Comparison of ENCODE assay signal across 22 cellular contexts in the genomic region with DNA sequence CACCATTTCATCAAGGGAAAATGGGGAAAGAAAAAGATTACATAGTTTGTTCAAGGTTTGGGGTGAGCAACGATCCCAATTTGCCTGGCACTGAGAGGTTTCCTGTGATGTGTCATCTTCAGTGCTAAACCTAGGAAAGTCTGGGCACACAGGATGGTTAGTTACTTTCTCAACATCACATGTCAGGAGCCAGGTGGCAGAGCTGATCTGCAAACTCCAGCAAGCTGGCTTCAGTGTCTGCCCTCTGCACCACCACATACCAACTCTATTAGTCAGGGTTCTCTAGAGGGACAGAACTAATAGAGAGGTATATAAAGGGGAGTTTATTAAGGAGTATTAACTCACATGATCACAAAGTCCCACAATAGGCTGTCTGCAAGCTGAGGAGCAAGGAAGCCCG. TPM values are rescaled to one million over a fixed set of nuclear protein-coding genes. Genes with fewer than 3 reads are reported as not detected.
DNase-seq lines count a peak whose midpoint lies in the region; ATAC-seq and FAIRE-seq lines count a peak whose summit lies in the region.
"Had no signal": no experiment of that assay in that cellular context is flagged by ENCODE, and none has a peak within 500 bp of the region (broad histone marks: within the 10 kb centered on the region; RNA-seq: fewer than 3 reads in every experiment).

No MANE protein-coding gene starts in this region.

- H4K20me1 ChIP-seq in GM23248 (ENCODE audit: insufficient read depth), result no peaks in the 10 kb centered on the region
- H4K20me1 ChIP-seq: BLaER1 had no signal

- H3K27me3 ChIP-seq in GM23248 (replicated peaks; ENCODE audit: insufficient read depth) (no peaks in the 10 kb centered on the region), trophoblast cell (ENCODE audit: insufficient read depth, low read length) (no peaks in the 10 kb centered on the region), aorta (ENCODE audit: control insufficient read depth in 1 of 2, insufficient read depth in 2 of 2, low read length in 1 of 2) (no peaks in the 10 kb centered on the region)
- H3K27me3 ChIP-seq: BLaER1, ovary, Peyer's patch, uterus had no signal

- peak; percentile 65 for DNase-seq in GM23248
- DNase-seq in RCC 7860 (ENCODE audit: low spot score), result peak; percentile 90
- peak; percentile 8 for DNase-seq in epithelial cell of prostate (ENCODE audit: low read depth, low spot score)
- peak; percentile 28 to 55 for DNase-seq in trophoblast cell
- no peak for DNase-seq in activated naive CD4-positive, alpha-beta T cell treated with anti-CD3 and anti-CD28 coated beads, Interleukin-2, amount 50 U/mL, for 72 hours (ENCODE audit: low spot score in 2 of 2)
- no peak for DNase-seq in hippocampal formation (lab: John Stamatoyannopoulos, UW)
- no peak for DNase-seq in NK-92 (lab: John Stamatoyannopoulos, UW; ENCODE audit: unreplicated experiment)
- no peak for DNase-seq in aorta
- DNase-seq: activated CD4-positive, CD25-positive, alpha-beta regulatory T cell; activated gamma-delta T cell; effector memory CD4-positive, alpha-beta T cell; left colon; mucosa of descending colon; NCI-H187 treated with DMSO at 0.1 percent for 48 hours; NCI-H526; ovary; Peyer's patch; spleen; stimulated activated naive CD8-positive, alpha-beta T cell treated with anti-CD3 and anti-CD28 coated beads, Interleukin-15, amount 100 ng/mL, for 72 hours; uterus had no signal

- H3K79me2 ChIP-seq in GM23248 (ENCODE audit: insufficient read depth) (peaks cover 100% of the 10 kb centered on the region), trophoblast cell (ENCODE audit: control insufficient read depth, insufficient read depth, low read length, poor library complexity) (no peaks in the 10 kb centered on the region)

- H3K4me3 ChIP-seq in GM23248, result no peak overlapping the region
- no peak overlapping the region for H3K4me3 ChIP-seq in trophoblast cell (ENCODE audit: low read depth, low read length)
- no peak overlapping the region for H3K4me3 ChIP-seq in aorta (ENCODE audit: low read length in 2 of 2)
- H3K4me3 ChIP-seq: BLaER1, mucosa of descending colon, ovary, Peyer's patch, spleen, uterus had no signal

- H2AFZ ChIP-seq in GM23248 (no peak overlapping the region), trophoblast cell (ENCODE audit: insufficient read depth, low read length, poor library complexity) (no peak overlapping the region)

- H3K36me3 ChIP-seq in GM23248 (ENCODE audit: low read depth), result peaks cover 7% of the 10 kb centered on the region
- H3K36me3 ChIP-seq in trophoblast cell (ENCODE audit: control insufficient read depth in 1 of 2, insufficient read depth in 2 of 2, low read length in 2 of 2), result no peaks in the 10 kb centered on the region
- H3K36me3 ChIP-seq in aorta (ENCODE audit: control insufficient read depth in 1 of 2, insufficient read depth in 2 of 2, low read length in 1 of 2), result no peaks in the 10 kb centered on the region
- H3K36me3 ChIP-seq: BLaER1, ovary, Peyer's patch, spleen, uterus had no signal

- H3K9ac ChIP-seq in GM23248 (no peak overlapping the region), trophoblast cell (ENCODE audit: low read length) (no peak overlapping the region)
- H3K9ac ChIP-seq: BLaER1 had no signal

- H3K27ac Mint-ChIP-seq in activated naive CD4-positive, alpha-beta T cell treated with anti-CD3 and anti-CD28 coated beads, Interleukin-2, amount 50 U/mL, for 72 hours, result no peak overlapping the region
- H3K27ac Mint-ChIP-seq: brain; stimulated activated naive CD8-positive, alpha-beta T cell treated with anti-CD3 and anti-CD28 coated beads, Interleukin-15, amount 100 ng/mL, for 72 hours had no signal

- H3K4me2 ChIP-seq in GM23248 (ENCODE audit: unreplicated experiment), result peak overlapping the region; percentile 18
- no peak overlapping the region for H3K4me2 ChIP-seq in trophoblast cell (ENCODE audit: low read length)
- H3K4me2 ChIP-seq: BLaER1 had no signal

- no peaks in the 10 kb centered on the region for H3K9me2 ChIP-seq in GM23248 (ENCODE audit: insufficient read depth)

- no peak overlapping the region for H4K8ac ChIP-seq in trophoblast cell (ENCODE audit: low read depth, low read length)

- H3K18ac ChIP-seq in trophoblast cell (ENCODE audit: low read length), result no peak overlapping the region

- H2BK12ac ChIP-seq in trophoblast cell (ENCODE audit: low read length), result no peak overlapping the region

- H3K4me1 ChIP-seq in GM23248 (ENCODE audit: insufficient read depth) (peaks cover 52% of the 10 kb centered on the region), trophoblast cell (ENCODE audit: control insufficient read depth in 1 of 2, insufficient read depth in 2 of 2, low read length in 2 of 2) (no peaks in the 10 kb centered on the region), aorta (ENCODE audit: control insufficient read depth in 1 of 2, insufficient read depth in 2 of 2, low read length in 2 of 2) (no peaks in the 10 kb centered on the region)
- H3K4me1 ChIP-seq: Peyer's patch, spleen, uterus had no signal

- peak; percentile 93 for FAIRE-seq in RCC 7860 (lab: Jason Lieb, UNC)

- no peak overlapping the region for H3K4ac ChIP-seq in trophoblast cell (ENCODE audit: low read depth, low read length)

- no peak overlapping the region for H3K14ac ChIP-seq in trophoblast cell (ENCODE audit: low read length)

- 85 to 86% methylated on average over 2 of the region's 2 CpGs for WGBS in GM23248 (ENCODE audit: low coverage in 1 of 2, low lambda C conversion rate in 2 of 2, missing lambda C conversion rate in 2 of 2), 2 experiments
- no CpG with 5 or more reads among the region's 2 CpGs for WGBS in trophoblast cell (ENCODE audit: extremely low coverage, insufficient coverage, insufficient read length)
- 88 to 90% methylated on average over 2 of the region's 2 CpGs for WGBS in aorta, 2 donors

- no peaks in the 10 kb centered on the region for H3K36me3 Mint-ChIP-seq in activated naive CD4-positive, alpha-beta T cell treated with anti-CD3 and anti-CD28 coated beads, Interleukin-2, amount 50 U/mL, for 72 hours

- no peak overlapping the region for H2AK5ac ChIP-seq in trophoblast cell (ENCODE audit: low read length)

- H3K9me3 Mint-ChIP-seq in activated naive CD4-positive, alpha-beta T cell treated with anti-CD3 and anti-CD28 coated beads, Interleukin-2, amount 50 U/mL, for 72 hours, result peaks cover 14 to 24% of the 10 kb centered on the region in 2 donors

- ATAC-seq in activated naive CD4-positive, alpha-beta T cell treated with anti-CD3 and anti-CD28 coated beads, Interleukin-2, amount 50 U/mL, for 72 hours, result no peak
- no peak for ATAC-seq in aorta (ENCODE audit: low FRiP score)
- ATAC-seq: left colon; mucosa of descending colon; stimulated activated naive CD8-positive, alpha-beta T cell treated with anti-CD3 and anti-CD28 coated beads, Interleukin-15, amount 100 ng/mL, for 72 hours had no signal

- H3K9me3 ChIP-seq in GM23248 (ENCODE audit: low read depth) (no peaks in the 10 kb centered on the region), trophoblast cell (ENCODE audit: insufficient read depth, low read depth, low read length) (no peaks in the 10 kb centered on the region), aorta (ENCODE audit: control insufficient read depth, low read length) (no peaks in the 10 kb centered on the region)
- H3K9me3 ChIP-seq: mucosa of descending colon, ovary, Peyer's patch, uterus had no signal

- peaks cover 20% of the 10 kb centered on the region; the same call in 1 of the 2 replicates for H3F3A ChIP-seq in GM23248 (ENCODE audit: insufficient read depth)

- H3K79me1 ChIP-seq in trophoblast cell (ENCODE audit: low read length), result no peaks in the 10 kb centered on the region

- no peak overlapping the region for H4K12ac ChIP-seq in trophoblast cell (ENCODE audit: low read depth, low read length)

- H3K23ac ChIP-seq in trophoblast cell (ENCODE audit: low read length), result no peak overlapping the region

- intact Hi-C loops in aorta (cut with DNase I), result no loop called here

- in situ Hi-C loops in GM23248 (cut with MboI), result no loop called here

- no peak overlapping the region for H4K91ac ChIP-seq in trophoblast cell (ENCODE audit: low read depth, low read length)

- no peak overlapping the region for H2BK120ac ChIP-seq in trophoblast cell (ENCODE audit: insufficient read depth, low read length, poor library complexity)

- H2BK5ac ChIP-seq in trophoblast cell (ENCODE audit: low read depth, low read length, poor library complexity), result no peak overlapping the region

- H3K27ac ChIP-seq in GM23248 (no peak overlapping the region), epithelial cell of prostate (no peak overlapping the region), trophoblast cell (ENCODE audit: low read depth, low read length) (no peak overlapping the region), aorta (ENCODE audit: low read depth in 1 of 2, low read length in 2 of 2) (no peak overlapping the region)
- H3K27ac ChIP-seq: BLaER1, ovary, Peyer's patch, spleen, uterus had no signal

RNA-seq across cellular contexts. Expression of gene ADAM12, which starts 11.3 kb away (rescaled TPM):
- total RNA-seq in GM23248 (2014; rRNA removed; shearing (Covaris generic)), result 127 and 141 TPM in 2 replicates
- 58.4 and 59.0 TPM in 2 replicates for polyA plus RNA-seq in GM23248 (2016; fragmentation: Nextera tagmentation; extraction: Ambion mirVana)
- 4.1 TPM in 2 replicates for polyA plus RNA-seq in trophoblast cell (2013)
- total RNA-seq in activated naive CD4-positive, alpha-beta T cell treated with anti-CD3 and anti-CD28 coated beads, Interleukin-2, amount 50 U/mL, for 72 hours, result 1 to 10 TPM in 1 of 2 donors, under 1 TPM in 1; 0.32 to 1.2 TPM
- 1 to 10 TPM; 5.5 to 9.4 TPM for total RNA-seq in aorta
- polyA plus RNA-seq in aorta, result under 1 TPM in 1 of 2 donors, not detected in 1; 0.13 TPM

Comparison
In these comparisons a context has a peak if more than half of its experiments do, and no peak if none do; other contexts are left out.
1. DNase-seq: peak in GM23248 (single experiment), RCC 7860 (single experiment), epithelial cell of prostate (single experiment) and trophoblast cell (2 of 2); none in activated naive CD4-positive, alpha-beta T cell treated with anti-CD3 and anti-CD28 coated beads, Interleukin-2, amount 50 U/mL, for 72 hours (0 of 2), hippocampal formation (0 of 2), NK-92 (single experiment) and aorta (0 of 2).
2. RNA of gene ADAM12, which starts 11.3 kb away (total RNA-seq): 127 to 141 TPM in GM23248; 5.5 to 9.4 TPM in aorta and 0.32 to 1.2 TPM in activated naive CD4-positive, alpha-beta T cell treated with anti-CD3 and anti-CD28 coated beads, Interleukin-2, amount 50 U/mL, for 72 hours; every median in the first group is over 10 times any median in the second.